29 cellular contexts compared by ENCODE assay signal in genomic region chr2:16141641-16141921, GRCh38.
"Had no signal": no experiment of that assay in that cellular context is flagged by ENCODE, and none has a peak within 500 bp of the region (broad histone marks: within the 10 kb centered on the region; RNA-seq: fewer than 3 reads in every experiment).

No MANE protein-coding gene starts in this region.

- H3K27me3 ChIP-seq: adrenal gland, SJCRH30 had no signal

- H3K4me1 ChIP-seq: adrenal gland had no signal

- ATAC-seq: activated CD4-positive, CD25-positive, alpha-beta regulatory T cell treated with anti-CD3 and anti-CD28 coated beads, Interleukin-2, amount 50 U/mL, for 24 hours; Panc1; WTC11 had no signal

- H3K36me3 ChIP-seq: adrenal gland, SJCRH30 had no signal

- H3K4me1 Mint-ChIP-seq: activated CD4-positive, alpha-beta T cell treated with anti-CD3 and anti-CD28 coated beads for 36 hours; activated CD4-positive, alpha-beta T cell treated with anti-CD3 and anti-CD28 coated beads, Interleukin-2, amount 10 ng/mL, durations not matched to agents 7 days and 5 days had no signal

- H3K27me3 Mint-ChIP-seq: activated CD4-positive, alpha-beta T cell treated with anti-CD3 and anti-CD28 coated beads for 36 hours; activated CD4-positive, alpha-beta T cell treated with anti-CD3 and anti-CD28 coated beads, Interleukin-2, amount 10 ng/mL, durations not matched to agents 7 days and 5 days; brain had no signal

- H3K27ac Mint-ChIP-seq: activated CD4-positive, alpha-beta T cell treated with anti-CD3 and anti-CD28 coated beads for 36 hours; activated CD4-positive, alpha-beta T cell treated with anti-CD3 and anti-CD28 coated beads, Interleukin-2, amount 10 ng/mL, durations not matched to agents 7 days and 5 days; activated CD8-positive, alpha-beta T cell treated with anti-CD3 and anti-CD28 coated beads, Interleukin-2, amount 10 ng/mL, durations not matched to agents 7 days and 5 days; activated naive CD4-positive, alpha-beta T cell treated with anti-CD3 and anti-CD28 coated beads for 36 hours; activated naive CD4-positive, alpha-beta T cell treated with anti-CD3 and anti-CD28 coated beads, Interleukin-2, amount 50 U/mL, for 72 hours; activated T-cell treated with anti-CD3 and anti-CD28 coated beads, Interleukin-2, amount 50 U/mL, for 24 hours; brain; T-helper 1 cell treated with Interleukin-12 subunit alpha and Interleukin-12 subunit beta and Interleukin-4 antibody, amounts not matched to agents 30 μg/mL and 1 μg/mL, for 36 hours; T-helper 2 cell treated with Interferon-gamma antibody and Interleukin-4, amounts not matched to agents 5 μg/mL and 100 μg/mL, for 36 hours; WTC11 had no signal

- FAIRE-seq: astrocyte, bronchial epithelial cell, TTC549 had no signal

- H3K4me3 Mint-ChIP-seq: activated CD4-positive, alpha-beta T cell treated with anti-CD3 and anti-CD28 coated beads for 36 hours; activated CD4-positive, alpha-beta T cell treated with anti-CD3 and anti-CD28 coated beads, Interleukin-2, amount 10 ng/mL, durations not matched to agents 7 days and 5 days; activated CD8-positive, alpha-beta T cell treated with anti-CD3 and anti-CD28 coated beads, Interleukin-2, amount 10 ng/mL, durations not matched to agents 7 days and 5 days; activated naive CD4-positive, alpha-beta T cell treated with anti-CD3 and anti-CD28 coated beads for 36 hours; activated T-cell treated with anti-CD3 and anti-CD28 coated beads, Interleukin-2, amount 50 U/mL, for 24 hours; brain; T-helper 1 cell treated with Interleukin-12 subunit alpha and Interleukin-12 subunit beta and Interleukin-4 antibody, amounts not matched to agents 30 μg/mL and 1 μg/mL, for 36 hours; T-helper 2 cell treated with Interferon-gamma antibody and Interleukin-4, amounts not matched to agents 5 μg/mL and 100 μg/mL, for 36 hours; WTC11 had no signal

- H3K4me3 ChIP-seq: adrenal gland, SJCRH30, SK-N-MC had no signal

- H3K27ac ChIP-seq: adrenal gland, SJCRH30, SK-N-MC had no signal

- DNase-seq: activated CD4-positive, alpha-beta T cell treated with anti-CD3 and anti-CD28 coated beads for 36 hours; activated CD4-positive, alpha-beta T cell treated with anti-CD3 and anti-CD28 coated beads, Interleukin-2, amount 10 ng/mL, durations not matched to agents 7 days and 5 days; activated CD4-positive, alpha-beta T cell treated with anti-CD3 and anti-CD28 coated beads, Interleukin-2, amount 50 U/mL, for 48 hours; activated CD8-positive, alpha-beta T cell treated with anti-CD3 and anti-CD28 coated beads, Interleukin-2, amount 10 ng/mL, durations not matched to agents 7 days and 5 days; activated gamma-delta T cell treated with Interleukin-2 at 50 U/mL for 16 hours; activated naive CD4-positive, alpha-beta T cell treated with anti-CD3 and anti-CD28 coated beads for 36 hours; activated T-cell treated with anti-CD3 and anti-CD28 coated beads, Interleukin-2, amount 50 U/mL, for 24 hours; caudate nucleus; NCI-H1048; NCI-H1105 treated with DMSO at 0.1 percent for 48 hours; NCI-H1436; NCI-H1694; NCI-H2029; NCI-H345; NCI-H524 treated with DMSO at 0.1 percent for 48 hours; SHP77; SJCRH30 had no signal

- H3K36me3 Mint-ChIP-seq: activated naive CD4-positive, alpha-beta T cell treated with anti-CD3 and anti-CD28 coated beads, Interleukin-2, amount 50 U/mL, for 72 hours; brain; WTC11 had no signal

- H3K9me3 Mint-ChIP-seq: activated CD4-positive, alpha-beta T cell treated with anti-CD3 and anti-CD28 coated beads, Interleukin-2, amount 10 ng/mL, durations not matched to agents 7 days and 5 days; activated naive CD4-positive, alpha-beta T cell treated with anti-CD3 and anti-CD28 coated beads for 36 hours; activated naive CD4-positive, alpha-beta T cell treated with anti-CD3 and anti-CD28 coated beads, Interleukin-2, amount 50 U/mL, for 72 hours; activated T-cell treated with anti-CD3 and anti-CD28 coated beads, Interleukin-2, amount 50 U/mL, for 24 hours; T-helper 1 cell treated with Interleukin-12 subunit alpha and Interleukin-12 subunit beta and Interleukin-4 antibody, amounts not matched to agents 30 μg/mL and 1 μg/mL, for 36 hours; T-helper 2 cell treated with Interferon-gamma antibody and Interleukin-4, amounts not matched to agents 5 μg/mL and 100 μg/mL, for 36 hours had no signal

- H3K9me3 ChIP-seq: adrenal gland had no signal
